8 cellular contexts compared by ENCODE assay signal in the genomic region with DNA sequence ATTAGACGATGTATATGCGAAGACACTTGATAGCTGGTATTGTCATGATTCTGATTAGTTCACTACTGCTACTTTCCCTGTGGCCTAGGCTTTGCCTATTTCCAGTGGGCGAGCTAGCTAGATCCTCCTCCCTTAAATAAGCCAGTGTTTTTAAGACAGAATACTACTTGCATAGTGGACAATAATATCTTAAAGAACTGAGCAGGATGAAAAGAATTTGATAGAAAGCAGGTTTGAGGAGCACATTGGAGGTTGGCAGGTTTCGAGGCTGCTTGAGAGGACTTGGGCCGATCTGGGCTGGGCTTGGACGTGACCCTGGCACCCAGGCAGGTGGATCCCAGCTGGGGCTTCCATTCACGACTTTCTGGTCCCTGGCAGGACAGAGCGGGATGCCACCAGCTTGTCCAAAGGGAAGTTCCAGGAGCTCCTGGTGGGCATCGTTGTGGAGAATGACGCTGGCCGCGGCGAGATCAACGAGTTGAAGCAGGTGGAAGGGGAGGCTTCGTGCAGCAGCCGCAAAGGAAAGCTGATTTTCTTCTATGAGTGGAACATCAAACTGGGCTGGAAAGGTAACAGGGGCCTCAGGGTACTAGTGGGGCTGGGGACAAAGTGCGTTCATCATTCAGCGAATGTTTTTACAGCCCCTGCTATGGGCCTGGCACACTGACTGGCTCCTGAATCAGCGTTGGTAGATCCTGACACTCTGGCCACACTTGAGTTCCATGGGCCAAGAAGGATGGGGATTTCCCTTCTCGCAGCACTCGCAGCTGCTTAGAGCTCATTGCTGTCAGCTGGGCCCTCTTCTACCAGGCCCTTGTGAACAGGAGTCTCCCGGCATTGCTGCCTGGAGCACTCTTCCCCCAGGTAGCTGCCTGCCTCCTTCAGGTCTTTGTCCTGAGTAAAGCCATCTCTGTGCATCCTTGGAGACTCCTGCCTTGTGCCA. TPM values are rescaled to one million over a fixed set of nuclear protein-coding genes. Genes with fewer than 3 reads are reported as not detected.
DNase-seq lines count a peak whose midpoint lies in the region; ATAC-seq and TF ChIP-seq lines count a peak whose summit lies in the region.

No MANE protein-coding gene starts in this region.

- peaks cover 67% of the 10 kb centered on the region for H3K4me1 Mint-ChIP-seq in CD8-positive, alpha-beta T cell (ENCODE audit: low read depth)
- H3K4me1 Mint-ChIP-seq in naive B cell, result peaks cover 49 to 69% (median 58%) of the 10 kb centered on the region in 3 donors

- H3K36me3 ChIP-seq in CD8-positive, alpha-beta T cell (ENCODE audit: insufficient read depth, low read length), result peaks cover 27% of the 10 kb centered on the region
- peaks cover 52% of the 10 kb centered on the region for H3K36me3 ChIP-seq in KOPT-K1 (ENCODE audit: insufficient read depth, low read length)
- peaks cover 12% of the 10 kb centered on the region for H3K36me3 ChIP-seq in mammary epithelial cell (ENCODE audit: insufficient read depth, low read length)

- dilution Hi-C loops in mammary epithelial cell (cut with HindIII; ENCODE audit: low sequenced_read_pairs), result no loop called here

- no peak overlapping the region for H3K9ac ChIP-seq in mammary epithelial cell (ENCODE audit: insufficient read depth, low read length)

- no peaks in the 10 kb centered on the region for H3K27me3 Mint-ChIP-seq in CD8-positive, alpha-beta T cell (ENCODE audit: low read depth)
- H3K27me3 Mint-ChIP-seq in naive B cell, result no peaks in the 10 kb centered on the region

- H3K4me2 ChIP-seq in mammary epithelial cell (ENCODE audit: insufficient read depth, low read depth, low read length), result peak overlapping the region; percentile 99

- no peak overlapping the region for H2AFZ ChIP-seq in mammary epithelial cell (ENCODE audit: low read depth, low read length)

- no peak for TF ChIP-seq CTCF in CD8-positive, alpha-beta T cell (IDR thresholded peaks at IDR 0.05)
- TF ChIP-seq CTCF in mammary epithelial cell (conservative IDR thresholded peaks at IDR 0.05 in 1 of 2, IDR thresholded peaks at IDR 0.05 in 1 of 2; ENCODE audit: extremely low read depth in 1 of 2, insufficient read depth in 1 of 2, low read depth in 1 of 2, low read length in 2 of 2), result no peak

- H3K4me3 Mint-ChIP-seq in CD8-positive, alpha-beta T cell, result peak overlapping the region; percentile 92
- H3K4me3 Mint-ChIP-seq in naive B cell, result peak overlapping the region; percentile 86 to 97 (median 94)

- no peaks in the 10 kb centered on the region for H3K9me3 ChIP-seq in CD8-positive, alpha-beta T cell (ENCODE audit: low read length)
- H3K9me3 ChIP-seq in KOPT-K1 (ENCODE audit: insufficient read depth, low read length, poor library complexity, severe bottlenecking) (no peaks in the 10 kb centered on the region), mammary epithelial cell (replicated peaks; ENCODE audit: insufficient read depth, low read length) (no peaks in the 10 kb centered on the region)

- WGBS in mammary epithelial cell (ENCODE audit: low coverage, missing lambda C conversion rate), result 97% methylated on average over 19 of the region's 22 CpGs

- no peaks in the 10 kb centered on the region for H4K20me1 ChIP-seq in mammary epithelial cell (ENCODE audit: insufficient read depth, low read length)

- no TSS peak for BruUV-seq in mammary epithelial cell (replicated peaks; lab: Mats Ljungman, UMichigan)

- ATAC-seq in CD8-positive, alpha-beta T cell, result no peak
- ATAC-seq in naive B cell (ENCODE audit: low read depth in 2 of 2) (no peak), GM18520 (IDR thresholded peaks at IDR 0.05; ENCODE audit: unreplicated experiment) (no peak)

- peak overlapping the region; percentile 97 for H3K27ac Mint-ChIP-seq in CD8-positive, alpha-beta T cell
- peak overlapping the region; percentile 72 to 94 (median 88) for H3K27ac Mint-ChIP-seq in naive B cell

- in situ Hi-C loops in mammary epithelial cell (cut with MboI; ENCODE audit: low sequenced_read_pairs in 2 of 2), result no loop called here

- peaks cover 56% of the 10 kb centered on the region for H3K79me2 ChIP-seq in mammary epithelial cell (ENCODE audit: insufficient read depth, low read length)

- H3K27me3 ChIP-seq in CD8-positive, alpha-beta T cell (ENCODE audit: insufficient read depth, low read length), result no peaks in the 10 kb centered on the region
- no peaks in the 10 kb centered on the region for H3K27me3 ChIP-seq in mammary epithelial cell (ENCODE audit: insufficient read depth, low read length)

- H3K27ac ChIP-seq in CD8-positive, alpha-beta T cell (ENCODE audit: low read depth, low read length), result no peak overlapping the region
- peak overlapping the region; percentile 98 for H3K27ac ChIP-seq in KOPT-K1 (ENCODE audit: low read depth, low read length, poor library complexity, severe bottlenecking)
- peak overlapping the region; percentile 0 for H3K27ac ChIP-seq in mammary epithelial cell (ENCODE audit: insufficient read depth, low read depth, low read length)

- H3K4me3 ChIP-seq in CD8-positive, alpha-beta T cell (ENCODE audit: low read depth, low read length), result peak overlapping the region; percentile 74
- H3K4me3 ChIP-seq in mammary epithelial cell (replicated peaks in 1 of 3; ENCODE audit: insufficient read depth in 1 of 3, low read depth in 2 of 3, low read length in 3 of 3), result peak overlapping the region; percentile 54 to 88 (median 69)

- H3K36me3 Mint-ChIP-seq in CD8-positive, alpha-beta T cell, result peaks cover 54% of the 10 kb centered on the region
- H3K36me3 Mint-ChIP-seq in naive B cell, result peaks cover 4 to 5% of the 10 kb centered on the region in 2 donors

- peaks cover 52% of the 10 kb centered on the region for H3K4me1 ChIP-seq in CD8-positive, alpha-beta T cell (ENCODE audit: insufficient read depth, low read length)
- H3K4me1 ChIP-seq in mammary epithelial cell (ENCODE audit: insufficient read depth, low read length), result peaks cover 41% of the 10 kb centered on the region

- no peak for DNase-seq in CD8-positive, alpha-beta T cell
- no peak for DNase-seq in mammary epithelial cell
- no peak for DNase-seq in naive B cell
- DNase-seq in UCSD-AML1 (lab: John Stamatoyannopoulos, UW; ENCODE audit: unreplicated experiment), result no peak
- no peak for DNase-seq in midbrain (lab: John Stamatoyannopoulos, UW)
- DNase-seq in stimulated activated CD4-positive, alpha-beta T cell treated with anti-CD3 and anti-CD28 coated beads, Interleukin-4, amount 100 ng/mL, for 1 hour, result no peak

- CTCF ChIA-PET in CD8-positive, alpha-beta T cell (lab: Charles Lee), result interaction anchor here (1.1 kb wide), 1 partner anchor 19 kb away, joined by 3 read pairs; no protein-coding TSS in a partner anchor
- CTCF ChIA-PET in mammary epithelial cell (lab: Charles Lee; ENCODE audit: low non-redundant PET), result no interaction called here

- intact Hi-C loops in CD8-positive, alpha-beta T cell (cut with DNase I, micrococcal nuclease), result loop anchor here (2.0 to 10.0 kb wide), 11 partner anchors 112 to 1528 kb away; a partner anchor contains a TSS
- intact Hi-C loops in mammary epithelial cell (cut with micrococcal nuclease), result no loop called here

- POLR2A ChIA-PET in CD8-positive, alpha-beta T cell (lab: Charles Lee), result interaction anchor here (0.8 to 2.9 kb wide), 5 partner anchors 14 to 247 kb away, joined by 3 to 30 read pairs (median 4); no protein-coding TSS in a partner anchor

- H3K9me3 Mint-ChIP-seq in CD8-positive, alpha-beta T cell, result no peaks in the 10 kb centered on the region
- H3K9me3 Mint-ChIP-seq in naive B cell, result no peaks in the 10 kb centered on the region

RNA-seq across cellular contexts. Expression of a gene that starts 16.9 kb away (rescaled TPM):
- 1 to 10 TPM; 1.3 to 2.8 TPM for total RNA-seq in CD8-positive, alpha-beta T cell
- total RNA-seq in mammary epithelial cell, result 10 to 100 TPM in 1 of 2 donors, 1 to 10 TPM in 1; 2.7 to 13.3 TPM
- polyA plus RNA-seq in mammary epithelial cell (19.2 TPM), naive B cell (ENCODE audit: low read depth in 6 of 6) (10 to 100 TPM; 26.0 to 50.0 (median 41.7) TPM)
- 35.2 TPM for polyA minus RNA-seq in mammary epithelial cell
